Comparison of ENCODE assay signal across 11 cellular contexts in genomic region chr1:40944841-40945430, GRCh38. TPM values are rescaled to one million over a fixed set of nuclear protein-coding genes. Genes with fewer than 3 reads are reported as not detected.
DNase-seq lines count a peak whose midpoint lies in the region; ATAC-seq and TF ChIP-seq lines count a peak whose summit lies in the region.
"Had no signal": no experiment of that assay in that cellular context is flagged by ENCODE, and none has a peak within 500 bp of the region (broad histone marks: within the 10 kb centered on the region; RNA-seq: fewer than 3 reads in every experiment).

No MANE protein-coding gene starts in this region.

- H3K4me3 ChIP-seq in BJ (ENCODE audit: low read depth, low read length) (no peak overlapping the region), rectal smooth muscle tissue (ENCODE audit: low read length) (peak overlapping the region; percentile 37)

- intact Hi-C loops in MCF 10A (cut with micrococcal nuclease), result loop anchor here (1.0 kb wide), 1 partner anchor 83 kb away; the partner anchor contains the start of gene CITED4
- intact Hi-C loops in left ventricle myocardium superior (cut with micrococcal nuclease), result loop anchor here (10.0 kb wide), 1 partner anchor 330 kb away; no protein-coding TSS in a partner anchor
- intact Hi-C loops in activated CD4-positive, alpha-beta T cell treated with anti-CD3 and anti-CD28 coated beads for 36 hours (cut with DNase I, micrococcal nuclease), result no loop called here

- H3K27me3 Mint-ChIP-seq in MCF 10A (ENCODE audit: insufficient read depth, unreplicated experiment), result no peaks in the 10 kb centered on the region
- H3K27me3 Mint-ChIP-seq in activated T-cell treated with anti-CD3 and anti-CD28 coated beads, Interleukin-2, amount 50 U/mL, for 4 hours (ENCODE audit: low read depth), result peaks cover 6% of the 10 kb centered on the region
- H3K27me3 Mint-ChIP-seq in activated CD4-positive, alpha-beta T cell treated with anti-CD3 and anti-CD28 coated beads for 36 hours, result peaks cover 9% of the 10 kb centered on the region

- no peak overlapping the region for H3K9ac ChIP-seq in rectal smooth muscle tissue (ENCODE audit: low read length)

- no peaks in the 10 kb centered on the region for H3K36me3 ChIP-seq in BJ (ENCODE audit: control insufficient read depth, insufficient read depth, low read length)
- H3K36me3 ChIP-seq in rectal smooth muscle tissue (ENCODE audit: control insufficient read depth, insufficient read depth, low read length), result no peaks in the 10 kb centered on the region

- peak overlapping the region; percentile 85 for H3K27ac Mint-ChIP-seq in MCF 10A (ENCODE audit: low read depth, unreplicated experiment)
- H3K27ac Mint-ChIP-seq in activated CD4-positive, alpha-beta T cell treated with anti-CD3 and anti-CD28 coated beads for 36 hours, result no peak overlapping the region
- H3K27ac Mint-ChIP-seq: T-helper 2 cell treated with Interferon-gamma antibody and Interleukin-4, amounts not matched to agents 5 μg/mL and 100 μg/mL, for 36 hours had no signal

- H3K9me3 Mint-ChIP-seq in MCF 10A (ENCODE audit: unreplicated experiment), result no peaks in the 10 kb centered on the region
- peaks cover 3% of the 10 kb centered on the region for H3K9me3 Mint-ChIP-seq in activated T-cell treated with anti-CD3 and anti-CD28 coated beads, Interleukin-2, amount 50 U/mL, for 4 hours
- H3K9me3 Mint-ChIP-seq in activated CD4-positive, alpha-beta T cell treated with anti-CD3 and anti-CD28 coated beads for 36 hours (ENCODE audit: low read depth), result no peaks in the 10 kb centered on the region
- H3K9me3 Mint-ChIP-seq: T-helper 2 cell treated with Interferon-gamma antibody and Interleukin-4, amounts not matched to agents 5 μg/mL and 100 μg/mL, for 36 hours had no signal

- DNase-seq in BJ (ENCODE audit: low read depth) (peak; percentile 13), MCF 10A (ENCODE audit: unreplicated experiment) (peak; percentile 23), left ventricle myocardium superior (no peak), amniotic stem cell (lab: John Stamatoyannopoulos, UW) (no peak), COLO668 (lab: John Stamatoyannopoulos, UW; ENCODE audit: unreplicated experiment) (no peak)
- no peak for DNase-seq in activated T-cell treated with anti-CD3 and anti-CD28 coated beads, Interleukin-2, amount 50 U/mL, for 4 hours
- DNase-seq in activated CD4-positive, alpha-beta T cell treated with anti-CD3 and anti-CD28 coated beads for 36 hours, result no peak
- DNase-seq: AML-193, NCI-H1105 had no signal

- POLR2A ChIA-PET in BJ (lab: Charles Lee), result no interaction called here
- POLR2A ChIA-PET in MCF 10A (lab: Yijun Ruan, JAX), result interaction anchor here (0.6 to 3.4 kb wide), 11 partner anchors 8 to 204 kb away, joined by 3 to 26 read pairs (median 5); partner anchors contain the start of gene CITED4
- POLR2A ChIA-PET in activated CD4-positive, alpha-beta T cell treated with anti-CD3 and anti-CD28 coated beads for 36 hours (lab: Charles Lee), result interaction anchor here (0.5 kb wide), 1 partner anchor 18 kb away, joined by 3 read pairs; no protein-coding TSS in a partner anchor

- peak overlapping the region; percentile 31 for H3K4me3 Mint-ChIP-seq in MCF 10A (ENCODE audit: unreplicated experiment)
- H3K4me3 Mint-ChIP-seq in activated T-cell treated with anti-CD3 and anti-CD28 coated beads, Interleukin-2, amount 50 U/mL, for 4 hours, result no peak overlapping the region
- H3K4me3 Mint-ChIP-seq in activated CD4-positive, alpha-beta T cell treated with anti-CD3 and anti-CD28 coated beads for 36 hours, result no peak overlapping the region
- H3K4me3 Mint-ChIP-seq: T-helper 2 cell treated with Interferon-gamma antibody and Interleukin-4, amounts not matched to agents 5 μg/mL and 100 μg/mL, for 36 hours had no signal

- peaks cover 26% of the 10 kb centered on the region for H3K4me1 Mint-ChIP-seq in MCF 10A (ENCODE audit: insufficient read depth, unreplicated experiment)
- H3K4me1 Mint-ChIP-seq in activated T-cell treated with anti-CD3 and anti-CD28 coated beads, Interleukin-2, amount 50 U/mL, for 4 hours (ENCODE audit: low read depth), result peaks cover 3% of the 10 kb centered on the region
- no peaks in the 10 kb centered on the region for H3K4me1 Mint-ChIP-seq in activated CD4-positive, alpha-beta T cell treated with anti-CD3 and anti-CD28 coated beads for 36 hours

- CTCF ChIA-PET in BJ (lab: Yijun Ruan, JAX), result interaction anchor here (0.6 to 1.7 kb wide), 6 partner anchors 8 to 128 kb away, joined by 3 to 6 read pairs (median 4); partner anchors contain the start of gene CITED4
- CTCF ChIA-PET in MCF 10A (lab: Yijun Ruan, JAX), result interaction anchor here (0.6 to 17.0 kb wide), 8 partner anchors 8 to 476 kb away, joined by 3 to 609 read pairs (median 4); partner anchors contain the start of gene CITED4
- CTCF ChIA-PET in activated CD4-positive, alpha-beta T cell treated with anti-CD3 and anti-CD28 coated beads for 36 hours (lab: Charles Lee), result interaction anchor here (0.7 to 12.3 kb wide), 2 partner anchors 7 to 169 kb away, joined by 3 to 140 read pairs; no protein-coding TSS in a partner anchor

- H3K27me3 ChIP-seq in BJ (ENCODE audit: control insufficient read depth, insufficient read depth, low read length) (no peaks in the 10 kb centered on the region), rectal smooth muscle tissue (ENCODE audit: control insufficient read depth, insufficient read depth, low read length) (no peaks in the 10 kb centered on the region)

- ATAC-seq in left ventricle myocardium superior, result peak; percentile 87
- ATAC-seq in activated T-cell treated with anti-CD3 and anti-CD28 coated beads, Interleukin-2, amount 50 U/mL, for 4 hours, result no peak
- no peak for ATAC-seq in activated CD4-positive, alpha-beta T cell treated with anti-CD3 and anti-CD28 coated beads for 36 hours

- peak overlapping the region; percentile 98 for H3K27ac ChIP-seq in rectal smooth muscle tissue (ENCODE audit: low read depth, low read length)

- BruUV-seq in MCF 10A (replicated peaks; lab: Mats Ljungman, UMichigan), result no TSS peak

- peaks cover 22% of the 10 kb centered on the region for H3K4me1 ChIP-seq in rectal smooth muscle tissue (ENCODE audit: control insufficient read depth, insufficient read depth, low read length)

- H3K36me3 Mint-ChIP-seq in MCF 10A (ENCODE audit: insufficient read depth, unreplicated experiment), result peaks cover 18% of the 10 kb centered on the region
- no peaks in the 10 kb centered on the region for H3K36me3 Mint-ChIP-seq in activated T-cell treated with anti-CD3 and anti-CD28 coated beads, Interleukin-2, amount 50 U/mL, for 4 hours (ENCODE audit: insufficient read depth)
- H3K36me3 Mint-ChIP-seq in activated CD4-positive, alpha-beta T cell treated with anti-CD3 and anti-CD28 coated beads for 36 hours (ENCODE audit: low read depth), result no peaks in the 10 kb centered on the region

- TF ChIP-seq CTCF in BJ (IDR thresholded peaks at IDR 0.05; ENCODE audit: insufficient read depth, low read depth, low read length) (no peak), MCF 10A (IDR thresholded peaks at IDR 0.05; ENCODE audit: unreplicated experiment) (no peak)

RNA-seq across cellular contexts. Expression of gene CTPS1, which starts 34.6 kb away (rescaled TPM):
- polyA plus RNA-seq in BJ (2011; rRNA removed), result 45.1 and 53.0 TPM in 2 replicates
- 62.3 and 68.9 TPM in 2 replicates for polyA minus RNA-seq in BJ (2011; rRNA and poly(A)+ RNA removed)
- total RNA-seq in MCF 10A (2022), result 54.1 and 69.9 TPM in 2 replicates
- total RNA-seq in left ventricle myocardium superior, result 6.7 TPM
- total RNA-seq in activated T-cell treated with anti-CD3 and anti-CD28 coated beads, Interleukin-2, amount 50 U/mL, for 4 hours, result 100 to 1,000 TPM; 194 to 214 (median 194) TPM
- 100 to 1,000 TPM in 1 of 2 experiments, 10 to 100 TPM in 1; 89.5 to 106 TPM for total RNA-seq in activated CD4-positive, alpha-beta T cell treated with anti-CD3 and anti-CD28 coated beads for 36 hours

Comparison
In these comparisons a context has a peak if more than half of its experiments do, and no peak if none do; other contexts are left out.
1. DNase-seq: peak in BJ (single experiment) and MCF 10A (single experiment); none in left ventricle myocardium superior (single experiment), amniotic stem cell (single experiment), activated T-cell treated with anti-CD3 and anti-CD28 coated beads, Interleukin-2, amount 50 U/mL, for 4 hours (single experiment), activated CD4-positive, alpha-beta T cell treated with anti-CD3 and anti-CD28 coated beads for 36 hours (single experiment) and COLO668 (single experiment).
2. intact Hi-C loops: an anchor here in MCF 10A (1.0 kb wide) and left ventricle myocardium superior (10.0 kb wide); none called in activated CD4-positive, alpha-beta T cell treated with anti-CD3 and anti-CD28 coated beads for 36 hours.